Comparison of ENCODE assay signal across 8 cellular contexts in the genomic region with DNA sequence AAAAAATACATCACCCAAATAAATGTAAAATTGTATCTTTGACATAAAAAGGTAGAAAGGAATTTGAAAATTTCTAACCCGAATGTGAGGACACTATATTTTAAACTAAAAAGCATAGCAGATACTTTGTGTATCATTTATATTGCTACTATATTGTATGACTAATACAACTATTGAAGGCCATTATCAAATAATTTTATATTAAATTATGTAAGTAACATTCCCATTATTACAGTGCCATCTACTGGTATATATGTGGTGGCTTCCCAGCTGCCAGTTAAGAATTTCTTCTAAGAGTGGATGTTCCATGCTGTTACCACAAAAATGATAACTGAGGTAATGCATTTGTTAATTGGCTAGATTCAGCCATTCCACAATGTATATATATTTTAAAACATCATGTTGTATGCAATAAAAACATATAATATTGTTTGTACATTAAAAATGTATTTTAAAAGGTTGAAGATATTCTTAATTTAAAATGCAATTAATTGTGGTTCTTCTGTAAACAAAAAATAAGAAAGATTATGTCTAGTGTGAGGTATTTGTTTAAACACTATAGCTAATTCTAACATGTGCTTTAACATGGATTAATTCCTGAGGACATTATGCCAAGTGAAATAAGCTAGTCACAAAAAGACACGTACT.
A peak's percentile ranks its signal among the peaks of the same experiment; 100 is the strongest.
DNase-seq lines count a peak whose midpoint lies in the region; ATAC-seq and TF ChIP-seq lines count a peak whose summit lies in the region.

No MANE protein-coding gene starts in this region.

- no peaks in the 10 kb centered on the region for H3K36me3 ChIP-seq in neural progenitor cell

- no peaks in the 10 kb centered on the region for H3K27me3 Mint-ChIP-seq in neural progenitor cell (ENCODE audit: insufficient read depth, low read depth)
- H3K27me3 Mint-ChIP-seq in activated T-helper 1 cell treated with anti-CD3 and anti-CD28 coated beads, Interleukin-12 subunit alpha, Interleukin-12 subunit beta, Interleukin-2, Interleukin-4 antibody, amounts not matched to agents 30 ng/mL and 10 ng/mL and 1 ng/mL, durations not matched to agents 14 hours and 24 hours and 36 hours (ENCODE audit: insufficient read depth): peaks cover 32% of the 10 kb centered on the region

- H3K4me1 ChIP-seq in neural progenitor cell: peaks cover 19% of the 10 kb centered on the region

- no peak overlapping the region for H3K9ac ChIP-seq in neural progenitor cell

- H3K36me3 Mint-ChIP-seq in neural progenitor cell: no peaks in the 10 kb centered on the region
- no peaks in the 10 kb centered on the region for H3K36me3 Mint-ChIP-seq in activated T-helper 1 cell treated with anti-CD3 and anti-CD28 coated beads, Interleukin-12 subunit alpha, Interleukin-12 subunit beta, Interleukin-2, Interleukin-4 antibody, amounts not matched to agents 30 ng/mL and 10 ng/mL and 1 ng/mL, durations not matched to agents 14 hours and 24 hours and 36 hours (ENCODE audit: low read depth)

- DNase-seq in NCI-H2196 (lab: John Stamatoyannopoulos, UW; ENCODE audit: unreplicated experiment): peak; percentile 39
- DNase-seq in NCI-H2196 treated with DMSO at 0.1 percent for 48 hours (lab: John Stamatoyannopoulos, UW; ENCODE audit: unreplicated experiment): no peak
- DNase-seq in NCI-H526 treated with DMSO at 0.1 percent for 48 hours (lab: John Stamatoyannopoulos, UW): peak; percentile 25
- peak; percentile 70 for DNase-seq in dermis blood vessel endothelial cell
- DNase-seq in neural progenitor cell (ENCODE audit: low spot score): peak; percentile 38
- DNase-seq in stimulated activated naive CD4-positive, alpha-beta T cell treated with Interleukin-2 at 50 U/mL for 16 hours (lab: John Stamatoyannopoulos, UW): no peak
- no peak for DNase-seq in activated T-helper 1 cell treated with anti-CD3 and anti-CD28 coated beads, Interleukin-12 subunit alpha, Interleukin-12 subunit beta, Interleukin-2, Interleukin-4 antibody, amounts not matched to agents 30 ng/mL and 10 ng/mL and 1 ng/mL, durations not matched to agents 14 hours and 24 hours and 36 hours (ENCODE audit: low spot score)

- ATAC-seq in HG02678 (IDR thresholded peaks at IDR 0.05; ENCODE audit: unreplicated experiment): no peak

- H3K9me3 ChIP-seq in neural progenitor cell (ENCODE audit: low read depth): no peaks in the 10 kb centered on the region

- no peak overlapping the region for H3K27ac ChIP-seq in neural progenitor cell

- H3K27ac Mint-ChIP-seq in neural progenitor cell: no peak overlapping the region
- no peak overlapping the region for H3K27ac Mint-ChIP-seq in activated T-helper 1 cell treated with anti-CD3 and anti-CD28 coated beads, Interleukin-12 subunit alpha, Interleukin-12 subunit beta, Interleukin-2, Interleukin-4 antibody, amounts not matched to agents 30 ng/mL and 10 ng/mL and 1 ng/mL, durations not matched to agents 14 hours and 24 hours and 36 hours

- no peaks in the 10 kb centered on the region for H3K79me2 ChIP-seq in neural progenitor cell (ENCODE audit: low read depth)

- H3K4me3 ChIP-seq in neural progenitor cell: no peak overlapping the region

- no peak overlapping the region for H3K4me3 Mint-ChIP-seq in neural progenitor cell
- no peak overlapping the region for H3K4me3 Mint-ChIP-seq in activated T-helper 1 cell treated with anti-CD3 and anti-CD28 coated beads, Interleukin-12 subunit alpha, Interleukin-12 subunit beta, Interleukin-2, Interleukin-4 antibody, amounts not matched to agents 30 ng/mL and 10 ng/mL and 1 ng/mL, durations not matched to agents 14 hours and 24 hours and 36 hours

- peak overlapping the region; percentile 36 for H3K4me2 ChIP-seq in neural progenitor cell

- no peaks in the 10 kb centered on the region for H3F3A ChIP-seq in neural progenitor cell (ENCODE audit: low read depth)

- H3K4me1 Mint-ChIP-seq in neural progenitor cell: peaks cover 5% of the 10 kb centered on the region
- H3K4me1 Mint-ChIP-seq in activated T-helper 1 cell treated with anti-CD3 and anti-CD28 coated beads, Interleukin-12 subunit alpha, Interleukin-12 subunit beta, Interleukin-2, Interleukin-4 antibody, amounts not matched to agents 30 ng/mL and 10 ng/mL and 1 ng/mL, durations not matched to agents 14 hours and 24 hours and 36 hours (ENCODE audit: low read depth): peaks cover 5% of the 10 kb centered on the region

- intact Hi-C loops in activated T-helper 1 cell treated with anti-CD3 and anti-CD28 coated beads, Interleukin-12 subunit alpha, Interleukin-12 subunit beta, Interleukin-2, Interleukin-4 antibody, amounts not matched to agents 30 ng/mL and 10 ng/mL and 1 ng/mL, durations not matched to agents 14 hours and 24 hours and 36 hours (cut with micrococcal nuclease): loop anchor here (1.0 to 5.0 kb wide), 2 partner anchors 161 to 556 kb away; a partner anchor contains a TSS

- H3K9me3 Mint-ChIP-seq in neural progenitor cell: no peaks in the 10 kb centered on the region
- no peaks in the 10 kb centered on the region for H3K9me3 Mint-ChIP-seq in activated T-helper 1 cell treated with anti-CD3 and anti-CD28 coated beads, Interleukin-12 subunit alpha, Interleukin-12 subunit beta, Interleukin-2, Interleukin-4 antibody, amounts not matched to agents 30 ng/mL and 10 ng/mL and 1 ng/mL, durations not matched to agents 14 hours and 24 hours and 36 hours

- TF ChIP-seq CTCF in neural progenitor cell (IDR thresholded peaks at IDR 0.05): peak; percentile 76

- no peak overlapping the region for H2AFZ ChIP-seq in neural progenitor cell (replicated peaks)

- no peaks in the 10 kb centered on the region for H4K20me1 ChIP-seq in neural progenitor cell (ENCODE audit: low read depth)

- no peaks in the 10 kb centered on the region for H3K27me3 ChIP-seq in neural progenitor cell

Comparison
In these comparisons a context has a peak if more than half of its experiments do, and no peak if none do; other contexts are left out.
1. DNase-seq: peak in NCI-H2196 (single experiment), NCI-H526 treated with DMSO at 0.1 percent for 48 hours (single experiment), dermis blood vessel endothelial cell (single experiment) and neural progenitor cell (single experiment); none in NCI-H2196 treated with DMSO at 0.1 percent for 48 hours (single experiment), stimulated activated naive CD4-positive, alpha-beta T cell treated with Interleukin-2 at 50 U/mL for 16 hours (single experiment) and activated T-helper 1 cell treated with anti-CD3 and anti-CD28 coated beads, Interleukin-12 subunit alpha, Interleukin-12 subunit beta, Interleukin-2, Interleukin-4 antibody, amounts not matched to agents 30 ng/mL and 10 ng/mL and 1 ng/mL, durations not matched to agents 14 hours and 24 hours and 36 hours (single experiment).